ENCODE assay signal across 11 cellular contexts in the genomic region with DNA sequence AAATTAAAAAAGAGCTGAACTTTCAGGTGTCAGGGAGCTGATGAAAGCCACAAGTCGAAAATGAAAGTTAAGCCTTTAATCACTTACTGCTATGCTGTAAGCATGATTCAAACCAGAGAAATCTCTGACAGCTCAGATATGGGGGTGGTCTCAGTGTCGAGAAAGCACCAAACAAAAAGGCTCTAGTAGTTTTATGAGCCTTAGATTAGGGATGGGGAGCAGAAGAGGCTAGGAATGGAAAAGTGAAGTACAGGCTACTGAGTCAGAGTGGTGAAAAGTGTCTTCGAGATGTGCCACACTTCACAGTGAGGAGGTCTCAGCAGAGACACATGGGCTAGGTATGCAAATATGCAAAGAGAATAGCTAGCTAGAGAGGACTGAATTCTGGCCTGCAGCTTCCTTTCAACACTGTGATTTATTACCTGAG.
DNase-seq lines count a peak whose midpoint lies in the region; ATAC-seq and TF ChIP-seq lines count a peak whose summit lies in the region.
"Had no signal": no experiment of that assay in that cellular context is flagged by ENCODE, and none has a peak within 500 bp of the region (broad histone marks: within the 10 kb centered on the region; RNA-seq: fewer than 3 reads in every experiment).

No MANE protein-coding gene starts in this region.

- no peaks in the 10 kb centered on the region for H3K36me3 ChIP-seq in upper lobe of left lung

- H3K27me3 ChIP-seq in upper lobe of left lung: no peaks in the 10 kb centered on the region

- TF ChIP-seq EP300 in upper lobe of left lung (IDR thresholded peaks at IDR 0.05): no peak

- H3K36me3 Mint-ChIP-seq in activated B cell treated with CpG ODN at 0.5 μM for 24 hours (ENCODE audit: low read depth): no peaks in the 10 kb centered on the region
- H3K36me3 Mint-ChIP-seq in activated CD8-positive, alpha-beta memory T cell treated with anti-CD3 and anti-CD28 coated beads, Interleukin-2, amount 10 ng/mL, durations not matched to agents 7 days and 5 days: no peaks in the 10 kb centered on the region

- no peak overlapping the region for H3K4me3 Mint-ChIP-seq in activated B cell treated with CpG ODN at 0.5 μM for 24 hours
- H3K4me3 Mint-ChIP-seq in activated CD8-positive, alpha-beta memory T cell treated with anti-CD3 and anti-CD28 coated beads, Interleukin-2, amount 10 ng/mL, durations not matched to agents 7 days and 5 days: no peak overlapping the region
- H3K4me3 Mint-ChIP-seq: dendritic cell treated with granulocyte-macrophage colony-stimulating factor and Interleukin-4, amounts not matched to agents 40 ng/mL and 50 ng/mL, for 4 days had no signal

- H3K27ac ChIP-seq in upper lobe of left lung: no peak overlapping the region

- DNase-seq in EL (peak; percentile 37), activated B cell treated with CpG ODN at 0.5 μM for 24 hours (no peak), C1 segment of cervical spinal cord (lab: John Stamatoyannopoulos, UW) (no peak), upper lobe of left lung (no peak), omental fat pad (ENCODE audit: low spot score) (no peak)
- DNase-seq in activated CD8-positive, alpha-beta memory T cell treated with anti-CD3 and anti-CD28 coated beads, Interleukin-2, amount 10 ng/mL, durations not matched to agents 7 days and 5 days: no peak
- DNase-seq: mucosa of descending colon, NCI-H1092 had no signal

- H3K27ac Mint-ChIP-seq in activated B cell treated with CpG ODN at 0.5 μM for 24 hours: no peak overlapping the region
- H3K27ac Mint-ChIP-seq in activated CD8-positive, alpha-beta memory T cell treated with anti-CD3 and anti-CD28 coated beads, Interleukin-2, amount 10 ng/mL, durations not matched to agents 7 days and 5 days: no peak overlapping the region
- H3K27ac Mint-ChIP-seq: dendritic cell treated with granulocyte-macrophage colony-stimulating factor and Interleukin-4, amounts not matched to agents 40 ng/mL and 50 ng/mL, for 4 days had no signal

- TF ChIP-seq POLR2A in upper lobe of left lung (IDR thresholded peaks at IDR 0.05): no peak

- 57 to 59% methylated on average over 3 of the region's 3 CpGs for WGBS in upper lobe of left lung, 2 donors

- intact Hi-C loops in activated B cell treated with CpG ODN at 0.5 μM for 24 hours (cut with micrococcal nuclease): no loop called here

- H3K27me3 Mint-ChIP-seq in activated B cell treated with CpG ODN at 0.5 μM for 24 hours: no peaks in the 10 kb centered on the region
- H3K27me3 Mint-ChIP-seq in activated CD8-positive, alpha-beta memory T cell treated with anti-CD3 and anti-CD28 coated beads, Interleukin-2, amount 10 ng/mL, durations not matched to agents 7 days and 5 days: no peaks in the 10 kb centered on the region
- H3K27me3 Mint-ChIP-seq: dendritic cell treated with granulocyte-macrophage colony-stimulating factor and Interleukin-4, amounts not matched to agents 40 ng/mL and 50 ng/mL, for 4 days had no signal

- H3K4me1 ChIP-seq in upper lobe of left lung: no peaks in the 10 kb centered on the region

- H3K4me1 Mint-ChIP-seq in activated B cell treated with CpG ODN at 0.5 μM for 24 hours: peaks cover 2% of the 10 kb centered on the region
- no peaks in the 10 kb centered on the region for H3K4me1 Mint-ChIP-seq in activated CD8-positive, alpha-beta memory T cell treated with anti-CD3 and anti-CD28 coated beads, Interleukin-2, amount 10 ng/mL, durations not matched to agents 7 days and 5 days

- H3K9me3 ChIP-seq in upper lobe of left lung: no peaks in the 10 kb centered on the region
- H3K9me3 ChIP-seq: mucosa of descending colon had no signal

- ATAC-seq in GM19351 (IDR thresholded peaks at IDR 0.05; ENCODE audit: unreplicated experiment) (peak; percentile 94), HG03025 (IDR thresholded peaks at IDR 0.05; ENCODE audit: low FRiP score, unreplicated experiment) (peak; percentile 97), activated B cell treated with CpG ODN at 0.5 μM for 24 hours (ENCODE audit: low read depth) (peak; percentile 42), upper lobe of left lung (ENCODE audit: low FRiP score in 2 of 2) (no peak), omental fat pad (ENCODE audit: low FRiP score) (no peak)
- no peak for ATAC-seq in activated CD8-positive, alpha-beta memory T cell treated with anti-CD3 and anti-CD28 coated beads, Interleukin-2, amount 10 ng/mL, durations not matched to agents 7 days and 5 days
- ATAC-seq: mucosa of descending colon had no signal

- POLR2A ChIA-PET in activated B cell treated with CpG ODN at 0.5 μM for 24 hours (lab: Charles Lee): no interaction called here

- TF ChIP-seq CTCF in activated B cell treated with CpG ODN at 0.5 μM for 24 hours (IDR thresholded peaks at IDR 0.05): no peak
- TF ChIP-seq CTCF in upper lobe of left lung (IDR thresholded peaks at IDR 0.05): no peak
- no peak for TF ChIP-seq CTCF in omental fat pad (IDR thresholded peaks at IDR 0.05)

- no peak overlapping the region for H3K4me3 ChIP-seq in upper lobe of left lung
- H3K4me3 ChIP-seq: mucosa of descending colon had no signal

- H3K9me3 Mint-ChIP-seq in activated B cell treated with CpG ODN at 0.5 μM for 24 hours: no peaks in the 10 kb centered on the region
- H3K9me3 Mint-ChIP-seq in activated CD8-positive, alpha-beta memory T cell treated with anti-CD3 and anti-CD28 coated beads, Interleukin-2, amount 10 ng/mL, durations not matched to agents 7 days and 5 days (ENCODE audit: low read depth): no peaks in the 10 kb centered on the region
- H3K9me3 Mint-ChIP-seq: dendritic cell treated with granulocyte-macrophage colony-stimulating factor and Interleukin-4, amounts not matched to agents 40 ng/mL and 50 ng/mL, for 4 days had no signal

- CTCF ChIA-PET in activated B cell treated with CpG ODN at 0.5 μM for 24 hours (lab: Charles Lee): no interaction called here
- CTCF ChIA-PET in activated CD8-positive, alpha-beta memory T cell treated with anti-CD3 and anti-CD28 coated beads, Interleukin-2, amount 10 ng/mL, durations not matched to agents 7 days and 5 days (lab: Charles Lee): no interaction called here

Comparison
In these comparisons a context has a peak if more than half of its experiments do, and no peak if none do; other contexts are left out.
1. ATAC-seq: peak in GM19351 (single experiment), HG03025 (single experiment) and activated B cell treated with CpG ODN at 0.5 μM for 24 hours (single experiment); none in activated CD8-positive, alpha-beta memory T cell treated with anti-CD3 and anti-CD28 coated beads, Interleukin-2, amount 10 ng/mL, durations not matched to agents 7 days and 5 days (single experiment), upper lobe of left lung (0 of 2) and omental fat pad (single experiment).